ENCODE assay signal across 1 cellular context in genomic region chr17:40068917-40069750, GRCh38.
A peak's percentile ranks its signal among the peaks of the same experiment; 100 is the strongest.
TF ChIP-seq lines count a peak whose summit lies in the region.

No MANE protein-coding gene starts in this region.

TF ChIP-seq in HEK293, 187 proteins besides CTCF, POLR2A, EP300 and RAD21 (continued from another document):
- TF ChIP-seq ZNF639 (tag by site-specific recombination; IDR thresholded peaks at IDR 0.05) (peak; percentile 76), HOXC10 (CRISPR knock-in tag; IDR thresholded peaks at IDR 0.05) (no peak), ZNF132 (tag by site-specific recombination; IDR thresholded peaks at IDR 0.05; ENCODE audit: borderline replicate concordance) (no peak), SP3 (tag by site-specific recombination; IDR thresholded peaks at IDR 0.05) (peak; percentile 74), ZNF16 (tag by site-specific recombination; IDR thresholded peaks at IDR 0.05; ENCODE audit: low read depth) (no peak), ZNF302 (tag by site-specific recombination; IDR thresholded peaks at IDR 0.05; ENCODE audit: low read depth) (no peak), KLF7 (tag by site-specific recombination; IDR thresholded peaks at IDR 0.05; ENCODE audit: borderline replicate concordance) (peak; percentile 77; the same call in 1 of the 2 replicates)
